In the genomic region with DNA sequence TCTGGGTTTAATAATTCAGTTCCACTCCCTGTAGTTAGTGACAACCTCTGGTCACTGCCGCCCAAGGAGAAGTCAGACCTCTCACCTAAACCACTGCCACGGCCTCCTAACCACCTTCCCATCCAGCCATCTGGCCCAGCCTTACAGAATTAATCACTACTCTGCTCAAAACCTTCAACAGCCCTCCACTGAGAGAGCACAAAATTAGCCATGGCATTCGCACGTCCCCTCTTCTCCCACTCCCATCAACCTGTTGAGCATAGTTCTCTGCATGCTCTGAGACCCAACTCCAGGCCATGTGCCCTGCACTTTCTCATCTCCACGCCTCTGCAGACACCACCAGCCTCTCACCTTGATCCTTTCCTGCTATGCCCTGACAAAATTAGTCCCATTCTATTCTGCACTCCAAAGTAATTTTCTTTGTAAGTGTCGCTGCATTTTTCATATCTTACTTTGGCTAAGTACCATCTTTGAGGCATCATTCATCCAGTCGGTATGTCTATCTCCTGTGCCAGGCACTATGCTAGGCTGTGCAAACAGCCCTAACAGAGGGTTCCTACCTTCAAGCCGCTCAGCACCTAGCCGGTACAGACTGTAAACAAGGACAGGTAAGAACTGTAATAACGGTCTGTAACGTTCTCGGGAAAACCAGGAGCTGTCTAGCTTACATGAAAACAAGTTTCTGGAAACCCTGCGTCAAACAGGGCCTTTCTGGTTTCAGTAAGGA, we compare ENCODE assay signal across 8 cellular contexts. TPM values are rescaled to one million over a fixed set of nuclear protein-coding genes. Genes with fewer than 3 reads are reported as not detected.
DNase-seq lines count a peak whose midpoint lies in the region; ATAC-seq and TF ChIP-seq lines count a peak whose summit lies in the region.

No MANE protein-coding gene starts in this region.

- H3K9ac ChIP-seq in iPS-18a (ENCODE audit: low read length) (peak overlapping the region; percentile 21), smooth muscle cell (ENCODE audit: low read depth) (peak overlapping the region; percentile 34)

- H3K4me3 Mint-ChIP-seq in CD4-positive, CD25-positive, alpha-beta regulatory T cell = peak overlapping the region; percentile 81 to 91 (median 84)
- H3K4me3 Mint-ChIP-seq in activated naive CD8-positive, alpha-beta T cell treated with anti-CD3 and anti-CD28 coated beads for 36 hours = peak overlapping the region; percentile 88

- H3K9me3 Mint-ChIP-seq in CD4-positive, CD25-positive, alpha-beta regulatory T cell = no peaks in the 10 kb centered on the region
- no peaks in the 10 kb centered on the region for H3K9me3 Mint-ChIP-seq in activated naive CD8-positive, alpha-beta T cell treated with anti-CD3 and anti-CD28 coated beads for 36 hours

- peak overlapping the region; percentile 5 for H2AFZ ChIP-seq in smooth muscle cell (ENCODE audit: low read depth)

- H3K27ac ChIP-seq in CD4-positive, CD25-positive, alpha-beta regulatory T cell (ENCODE audit: insufficient read depth, low read length, poor library complexity, severe bottlenecking) = no peak overlapping the region
- no peak overlapping the region for H3K27ac ChIP-seq in iPS-18a (ENCODE audit: low read length)
- peak overlapping the region; percentile 40 for H3K27ac ChIP-seq in smooth muscle cell (ENCODE audit: low read depth)

- H3K4me3 ChIP-seq in CD4-positive, CD25-positive, alpha-beta regulatory T cell (ENCODE audit: low read depth, low read length) = peak overlapping the region; percentile 69
- H3K4me3 ChIP-seq in iPS-18a (ENCODE audit: low read length) (peak overlapping the region; percentile 72), smooth muscle cell (peak overlapping the region; percentile 55)

- peaks cover 16% of the 10 kb centered on the region for H3K79me2 ChIP-seq in smooth muscle cell (ENCODE audit: low read depth)

- peaks cover 4% of the 10 kb centered on the region for H3K36me3 Mint-ChIP-seq in CD4-positive, CD25-positive, alpha-beta regulatory T cell
- H3K36me3 Mint-ChIP-seq in activated naive CD8-positive, alpha-beta T cell treated with anti-CD3 and anti-CD28 coated beads for 36 hours = peaks cover 14% of the 10 kb centered on the region

- no peaks in the 10 kb centered on the region for H3K27me3 Mint-ChIP-seq in CD4-positive, CD25-positive, alpha-beta regulatory T cell
- no peaks in the 10 kb centered on the region for H3K27me3 Mint-ChIP-seq in activated naive CD8-positive, alpha-beta T cell treated with anti-CD3 and anti-CD28 coated beads for 36 hours

- WGBS in smooth muscle cell (ENCODE audit: low lambda C conversion rate) = 35% methylated on average over 13 of the region's 13 CpGs

- DNase-seq in CD4-positive, CD25-positive, alpha-beta regulatory T cell = no peak
- no peak for DNase-seq in activated naive CD8-positive, alpha-beta T cell treated with anti-CD3 and anti-CD28 coated beads for 36 hours
- no peak for DNase-seq in smooth muscle cell (lab: John Stamatoyannopoulos, UW; ENCODE audit: unreplicated experiment)
- DNase-seq in DMS53 (lab: John Stamatoyannopoulos, UW) = no peak
- no peak for DNase-seq in HUDEP-2 (lab: John Stamatoyannopoulos, UW; ENCODE audit: unreplicated experiment in 76 of 76)
- no peak for DNase-seq in stimulated activated CD8-positive, alpha-beta memory T cell treated with anti-CD3 and anti-CD28 coated beads, Interleukin-4, amount 100 ng/mL, for 48 hours

- H3K4me1 ChIP-seq in CD4-positive, CD25-positive, alpha-beta regulatory T cell (ENCODE audit: control insufficient read depth, insufficient read depth, low read length, poor library complexity, severe bottlenecking) = peaks cover 15% of the 10 kb centered on the region
- H3K4me1 ChIP-seq in iPS-18a (ENCODE audit: control insufficient read depth, low read depth, low read length) (no peaks in the 10 kb centered on the region), smooth muscle cell (ENCODE audit: low read depth) (peaks cover 7% of the 10 kb centered on the region)

- peak in 1 of 2 donors; percentile 23 for ATAC-seq in CD4-positive, CD25-positive, alpha-beta regulatory T cell (ENCODE audit: low read depth in 2 of 2)
- ATAC-seq in HG02885 (IDR thresholded peaks at IDR 0.05; ENCODE audit: poor library complexity, unreplicated experiment) = peak; percentile 12

- TF ChIP-seq CTCF in smooth muscle cell (IDR thresholded peaks at IDR 0.05; ENCODE audit: borderline replicate concordance, insufficient read depth, poor library complexity, severe bottlenecking) = no peak

- H3K4me2 ChIP-seq in smooth muscle cell = peak overlapping the region; percentile 83

- peak overlapping the region; percentile 2 to 28 (median 16) for H3K27ac Mint-ChIP-seq in CD4-positive, CD25-positive, alpha-beta regulatory T cell
- peak overlapping the region; percentile 92 for H3K27ac Mint-ChIP-seq in activated naive CD8-positive, alpha-beta T cell treated with anti-CD3 and anti-CD28 coated beads for 36 hours

- H3K4me1 Mint-ChIP-seq in CD4-positive, CD25-positive, alpha-beta regulatory T cell = peaks cover 7 to 21% (median 12%) of the 10 kb centered on the region in 4 donors
- peaks cover 16% of the 10 kb centered on the region for H3K4me1 Mint-ChIP-seq in activated naive CD8-positive, alpha-beta T cell treated with anti-CD3 and anti-CD28 coated beads for 36 hours

- H3K27me3 ChIP-seq in CD4-positive, CD25-positive, alpha-beta regulatory T cell (ENCODE audit: control insufficient read depth, insufficient read depth, low read length) = no peaks in the 10 kb centered on the region
- H3K27me3 ChIP-seq in iPS-18a (ENCODE audit: control insufficient read depth, insufficient read depth, low read length) (peaks cover 9% of the 10 kb centered on the region), smooth muscle cell (ENCODE audit: low read depth) (no peaks in the 10 kb centered on the region)

- H3K9me3 ChIP-seq in CD4-positive, CD25-positive, alpha-beta regulatory T cell (ENCODE audit: control insufficient read depth in 2 of 2, low read length in 2 of 2) = no peaks in the 10 kb centered on the region
- H3K9me3 ChIP-seq in iPS-18a (ENCODE audit: control insufficient read depth, low read depth, low read length) (no peaks in the 10 kb centered on the region), smooth muscle cell (replicated peaks; ENCODE audit: low read depth) (no peaks in the 10 kb centered on the region)

- peaks cover 32% of the 10 kb centered on the region for H4K20me1 ChIP-seq in smooth muscle cell (ENCODE audit: low read depth)

- H3K36me3 ChIP-seq in CD4-positive, CD25-positive, alpha-beta regulatory T cell (ENCODE audit: control insufficient read depth, insufficient read depth, low read length) = peaks cover 13% of the 10 kb centered on the region
- H3K36me3 ChIP-seq in iPS-18a (ENCODE audit: control insufficient read depth, low read depth, low read length) = peaks cover 9% of the 10 kb centered on the region
- H3K36me3 ChIP-seq in smooth muscle cell (ENCODE audit: low read depth) = no peaks in the 10 kb centered on the region

- peaks cover 10% of the 10 kb centered on the region for H3F3A ChIP-seq in smooth muscle cell (ENCODE audit: low read depth)

RNA-seq across cellular contexts. Expression of gene COPRS, which starts 1.0 kb away (rescaled TPM):
- 5.0 TPM for total RNA-seq in CD4-positive, CD25-positive, alpha-beta regulatory T cell
- polyA plus RNA-seq in CD4-positive, CD25-positive, alpha-beta regulatory T cell = 10 to 100 TPM; 12.5 to 17.2 (median 13.3) TPM
- 10 to 100 TPM; 68.3 to 69.8 TPM for total RNA-seq in activated naive CD8-positive, alpha-beta T cell treated with anti-CD3 and anti-CD28 coated beads for 36 hours
- 55.7 and 57.0 TPM in 2 replicates for total RNA-seq in smooth muscle cell
- polyA plus RNA-seq in smooth muscle cell = 78.9 and 81.3 TPM in 2 replicates

RNA-seq across cellular contexts. Expression of gene UTP6, which starts 43.4 kb away (rescaled TPM):
- total RNA-seq in CD4-positive, CD25-positive, alpha-beta regulatory T cell = 35.5 TPM
- polyA plus RNA-seq in CD4-positive, CD25-positive, alpha-beta regulatory T cell = 10 to 100 TPM; 29.0 to 61.2 (median 43.7) TPM
- total RNA-seq in activated naive CD8-positive, alpha-beta T cell treated with anti-CD3 and anti-CD28 coated beads for 36 hours = 100 to 1,000 TPM; 167 to 171 TPM
- 26.3 and 49.5 TPM in 2 replicates for total RNA-seq in smooth muscle cell
- 60.9 and 63.6 TPM in 2 replicates for polyA plus RNA-seq in smooth muscle cell
